Comparison of ENCODE assay signal across 23 cellular contexts in the genomic region with DNA sequence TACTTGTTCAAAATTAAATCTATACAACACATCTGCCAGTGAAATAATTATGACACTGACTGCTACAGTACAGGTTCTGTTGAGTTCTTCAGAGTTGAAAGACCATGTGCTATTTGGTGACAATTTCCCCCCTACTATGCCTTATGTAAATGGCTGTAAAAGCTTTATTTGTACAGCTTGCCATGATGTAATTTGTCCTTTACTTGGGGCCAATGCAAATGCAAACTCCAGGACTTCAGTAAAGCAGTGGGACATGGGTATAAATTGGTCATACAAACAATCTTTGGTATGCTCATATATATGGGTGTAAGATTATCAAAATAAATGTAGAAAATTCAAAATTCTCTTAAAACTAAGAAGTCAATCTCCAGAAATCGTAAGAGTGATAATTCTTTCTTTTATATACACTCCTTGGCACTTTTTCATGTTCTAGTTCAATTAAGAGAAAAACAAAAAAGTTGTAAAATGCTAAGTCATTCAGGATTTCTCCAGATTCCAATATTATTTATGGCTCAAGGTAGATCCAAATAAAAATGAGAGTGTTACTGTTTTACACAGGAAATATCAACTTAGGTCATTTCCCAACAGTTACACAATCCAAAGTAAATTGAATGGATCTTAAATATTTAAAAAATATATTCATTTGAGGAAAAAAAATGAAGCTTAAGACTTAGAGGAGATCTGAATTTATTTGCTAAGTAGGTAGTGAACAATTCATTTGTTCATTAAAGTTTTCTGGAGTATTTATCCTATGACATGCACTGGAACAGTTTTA.
DNase-seq lines count a peak whose midpoint lies in the region; ATAC-seq and TF ChIP-seq lines count a peak whose summit lies in the region.
"Had no signal": no experiment of that assay in that cellular context is flagged by ENCODE, and none has a peak within 500 bp of the region (broad histone marks: within the 10 kb centered on the region; RNA-seq: fewer than 3 reads in every experiment).

No MANE protein-coding gene starts in this region.

- no TSS peak for BruUV-seq in Caco-2 (replicated peaks; lab: Mats Ljungman, UMichigan)

- no peak overlapping the region for H3K4me3 Mint-ChIP-seq in Caco-2 (ENCODE audit: unreplicated experiment)
- H3K4me3 Mint-ChIP-seq in naive thymus-derived CD4-positive, alpha-beta T cell = no peak overlapping the region
- H3K4me3 Mint-ChIP-seq: activated CD4-positive, alpha-beta memory T cell treated with anti-CD3 and anti-CD28 coated beads for 36 hours; dendritic cell treated with granulocyte-macrophage colony-stimulating factor and Interleukin-4, amounts not matched to agents 40 ng/mL and 50 ng/mL, for 4 days; HFFc6; type B pancreatic cell had no signal

- no peak overlapping the region for H3K4me3 ChIP-seq in Caco-2 (ENCODE audit: low read depth, low read length)
- no peak overlapping the region for H3K4me3 ChIP-seq in naive thymus-derived CD4-positive, alpha-beta T cell (ENCODE audit: low read length)
- H3K4me3 ChIP-seq: cardiac muscle cell, lung had no signal

- H3K4me1 Mint-ChIP-seq in Caco-2 (ENCODE audit: low read depth, unreplicated experiment) = no peaks in the 10 kb centered on the region
- no peaks in the 10 kb centered on the region for H3K4me1 Mint-ChIP-seq in naive thymus-derived CD4-positive, alpha-beta T cell

- intact Hi-C loops in Caco-2 (cut with micrococcal nuclease; ENCODE audit: unreplicated experiment) (no loop called here), posterior vena cava (cut with DNase I) (no loop called here)
- intact Hi-C loops in naive thymus-derived CD4-positive, alpha-beta T cell (cut with micrococcal nuclease) = no loop called here

- no peak for ATAC-seq in naive thymus-derived CD4-positive, alpha-beta T cell
- ATAC-seq: foreskin keratinocyte had no signal

- no peaks in the 10 kb centered on the region for H3K36me3 Mint-ChIP-seq in Caco-2 (ENCODE audit: insufficient read depth, unreplicated experiment)
- H3K36me3 Mint-ChIP-seq in naive thymus-derived CD4-positive, alpha-beta T cell = no peaks in the 10 kb centered on the region
- H3K36me3 Mint-ChIP-seq: activated CD4-positive, alpha-beta memory T cell treated with anti-CD3 and anti-CD28 coated beads for 36 hours; type B pancreatic cell had no signal

- no peak overlapping the region for H3K27ac ChIP-seq in naive thymus-derived CD4-positive, alpha-beta T cell (ENCODE audit: low read depth, low read length)
- H3K27ac ChIP-seq: 22Rv1, cardiac muscle cell, foreskin keratinocyte, WERI-Rb-1 had no signal

- H3K9me3 ChIP-seq in Caco-2 = no peaks in the 10 kb centered on the region
- no peaks in the 10 kb centered on the region for H3K9me3 ChIP-seq in naive thymus-derived CD4-positive, alpha-beta T cell (ENCODE audit: control insufficient read depth in 2 of 3, low read length in 3 of 3)
- H3K9me3 ChIP-seq: BE2C had no signal

- no peak for TF ChIP-seq CTCF in Caco-2 (IDR thresholded peaks at IDR 0.05; ENCODE audit: insufficient read depth in 1 of 2, low read depth in 1 of 2, low read length in 1 of 2, severe bottlenecking in 1 of 2, unreplicated experiment in 1 of 2)

- H3K9me3 Mint-ChIP-seq in Caco-2 (ENCODE audit: unreplicated experiment) = no peaks in the 10 kb centered on the region
- H3K9me3 Mint-ChIP-seq in naive thymus-derived CD4-positive, alpha-beta T cell = peaks cover 0 to 5% (median 0%) of the 10 kb centered on the region in 11 donors
- H3K9me3 Mint-ChIP-seq: activated CD4-positive, alpha-beta memory T cell treated with anti-CD3 and anti-CD28 coated beads for 36 hours; HFFc6; type B pancreatic cell had no signal

- H3K27ac Mint-ChIP-seq in Caco-2 (ENCODE audit: unreplicated experiment) = no peak overlapping the region
- H3K27ac Mint-ChIP-seq in naive thymus-derived CD4-positive, alpha-beta T cell = no peak overlapping the region
- H3K27ac Mint-ChIP-seq: activated CD4-positive, alpha-beta memory T cell treated with anti-CD3 and anti-CD28 coated beads for 36 hours; dendritic cell treated with granulocyte-macrophage colony-stimulating factor and Interleukin-4, amounts not matched to agents 40 ng/mL and 50 ng/mL, for 4 days; HFFc6; type B pancreatic cell had no signal

- no peaks in the 10 kb centered on the region for H3K27me3 ChIP-seq in Caco-2 (replicated peaks; ENCODE audit: control insufficient read depth, insufficient read depth, low read length)
- no peaks in the 10 kb centered on the region for H3K27me3 ChIP-seq in naive thymus-derived CD4-positive, alpha-beta T cell (ENCODE audit: control insufficient read depth in 2 of 2, insufficient read depth in 2 of 2, low read length in 2 of 2)
- H3K27me3 ChIP-seq: BE2C, cardiac muscle cell, foreskin keratinocyte had no signal

- no peaks in the 10 kb centered on the region for H3K27me3 Mint-ChIP-seq in Caco-2 (ENCODE audit: insufficient read depth, unreplicated experiment)
- no peaks in the 10 kb centered on the region for H3K27me3 Mint-ChIP-seq in naive thymus-derived CD4-positive, alpha-beta T cell
- H3K27me3 Mint-ChIP-seq: activated CD4-positive, alpha-beta memory T cell treated with anti-CD3 and anti-CD28 coated beads for 36 hours; dendritic cell treated with granulocyte-macrophage colony-stimulating factor and Interleukin-4, amounts not matched to agents 40 ng/mL and 50 ng/mL, for 4 days; type B pancreatic cell had no signal

- CTCF ChIA-PET in Caco-2 (lab: Charles Lee) = no interaction called here
- CTCF ChIA-PET in naive thymus-derived CD4-positive, alpha-beta T cell (lab: Charles Lee) = no interaction called here

- H3K4me1 ChIP-seq in Caco-2 = no peaks in the 10 kb centered on the region
- no peaks in the 10 kb centered on the region for H3K4me1 ChIP-seq in naive thymus-derived CD4-positive, alpha-beta T cell (ENCODE audit: control insufficient read depth in 2 of 2, insufficient read depth in 2 of 2, low read length in 2 of 2)
- H3K4me1 ChIP-seq: BE2C, foreskin keratinocyte had no signal

- DNase-seq in NCI-H1092 treated with DMSO at 0.1 percent for 48 hours (lab: John Stamatoyannopoulos, UW) (peak; percentile 7), NCI-H1092 (lab: John Stamatoyannopoulos, UW) (no peak), NCI-H345 treated with DMSO at 0.1 percent for 48 hours (lab: John Stamatoyannopoulos, UW; ENCODE audit: unreplicated experiment) (peak; percentile 8), brain pericyte (ENCODE audit: low read depth, low spot score) (peak; percentile 1), smooth muscle cell of the brain vasculature (ENCODE audit: low read depth, low spot score) (peak; percentile 17), Caco-2 (no peak), posterior vena cava (ENCODE audit: low spot score) (no peak)
- DNase-seq in naive thymus-derived CD4-positive, alpha-beta T cell = no peak
- DNase-seq: activated CD4-positive, alpha-beta memory T cell treated with anti-CD3 and anti-CD28 coated beads for 36 hours; activated gamma-delta T cell treated with Interleukin-2 at 50 U/mL for 16 hours; BE2C; foreskin keratinocyte; HFFc6; hypothalamus; NCI-H1436 treated with DMSO at 0.1 percent for 48 hours; NCI-H82; stimulated activated CD4-positive, alpha-beta T cell treated with anti-CD3 and anti-CD28 coated beads, Interleukin-4, amount 100 ng/mL, for 4 hours; WERI-Rb-1 had no signal

- no peaks in the 10 kb centered on the region for H3K36me3 ChIP-seq in Caco-2 (ENCODE audit: control insufficient read depth, insufficient read depth, low read length)
- H3K36me3 ChIP-seq in naive thymus-derived CD4-positive, alpha-beta T cell (ENCODE audit: control insufficient read depth in 2 of 3, insufficient read depth in 3 of 3, low read length in 3 of 3) = no peaks in the 10 kb centered on the region
- H3K36me3 ChIP-seq: BE2C, cardiac muscle cell, WERI-Rb-1 had no signal

- POLR2A ChIA-PET in Caco-2 (lab: Charles Lee) = no interaction called here
- POLR2A ChIA-PET in naive thymus-derived CD4-positive, alpha-beta T cell (lab: Charles Lee) = no interaction called here

Comparison
In these comparisons a context has a peak if more than half of its experiments do, and no peak if none do; other contexts are left out.
1. DNase-seq: peak in NCI-H1092 treated with DMSO at 0.1 percent for 48 hours (single experiment), NCI-H345 treated with DMSO at 0.1 percent for 48 hours (single experiment), brain pericyte (single experiment) and smooth muscle cell of the brain vasculature (single experiment); none in NCI-H1092 (single experiment), Caco-2 (0 of 2), naive thymus-derived CD4-positive, alpha-beta T cell (0 of 9) and posterior vena cava (single experiment).